ENCODE assay signal across 1 cellular context in the genomic region with DNA sequence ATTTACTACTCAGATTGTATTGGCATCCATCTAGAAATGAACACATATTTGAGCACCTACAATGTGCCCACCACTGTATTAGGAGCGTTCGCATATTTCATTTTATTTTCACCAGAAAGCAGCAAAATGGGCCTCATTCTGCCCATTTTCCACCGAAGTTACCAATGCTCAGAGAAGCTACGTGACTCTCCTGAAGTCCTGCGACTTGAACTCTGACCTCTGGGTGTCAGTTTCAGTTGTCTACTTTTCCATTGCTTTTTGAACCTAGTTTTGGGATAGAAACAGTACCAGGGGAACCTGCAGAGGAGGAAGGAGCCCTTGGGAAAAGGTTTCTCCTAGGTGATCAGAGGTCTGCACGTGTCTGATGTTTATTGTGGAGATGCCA.
TF ChIP-seq lines count a peak whose summit lies in the region.

No MANE protein-coding gene starts in this region.

TF ChIP-seq in HepG2, 621 proteins besides CTCF, POLR2A, EP300 and RAD21 (continued from another document):
- TF ChIP-seq, protein P1, sequence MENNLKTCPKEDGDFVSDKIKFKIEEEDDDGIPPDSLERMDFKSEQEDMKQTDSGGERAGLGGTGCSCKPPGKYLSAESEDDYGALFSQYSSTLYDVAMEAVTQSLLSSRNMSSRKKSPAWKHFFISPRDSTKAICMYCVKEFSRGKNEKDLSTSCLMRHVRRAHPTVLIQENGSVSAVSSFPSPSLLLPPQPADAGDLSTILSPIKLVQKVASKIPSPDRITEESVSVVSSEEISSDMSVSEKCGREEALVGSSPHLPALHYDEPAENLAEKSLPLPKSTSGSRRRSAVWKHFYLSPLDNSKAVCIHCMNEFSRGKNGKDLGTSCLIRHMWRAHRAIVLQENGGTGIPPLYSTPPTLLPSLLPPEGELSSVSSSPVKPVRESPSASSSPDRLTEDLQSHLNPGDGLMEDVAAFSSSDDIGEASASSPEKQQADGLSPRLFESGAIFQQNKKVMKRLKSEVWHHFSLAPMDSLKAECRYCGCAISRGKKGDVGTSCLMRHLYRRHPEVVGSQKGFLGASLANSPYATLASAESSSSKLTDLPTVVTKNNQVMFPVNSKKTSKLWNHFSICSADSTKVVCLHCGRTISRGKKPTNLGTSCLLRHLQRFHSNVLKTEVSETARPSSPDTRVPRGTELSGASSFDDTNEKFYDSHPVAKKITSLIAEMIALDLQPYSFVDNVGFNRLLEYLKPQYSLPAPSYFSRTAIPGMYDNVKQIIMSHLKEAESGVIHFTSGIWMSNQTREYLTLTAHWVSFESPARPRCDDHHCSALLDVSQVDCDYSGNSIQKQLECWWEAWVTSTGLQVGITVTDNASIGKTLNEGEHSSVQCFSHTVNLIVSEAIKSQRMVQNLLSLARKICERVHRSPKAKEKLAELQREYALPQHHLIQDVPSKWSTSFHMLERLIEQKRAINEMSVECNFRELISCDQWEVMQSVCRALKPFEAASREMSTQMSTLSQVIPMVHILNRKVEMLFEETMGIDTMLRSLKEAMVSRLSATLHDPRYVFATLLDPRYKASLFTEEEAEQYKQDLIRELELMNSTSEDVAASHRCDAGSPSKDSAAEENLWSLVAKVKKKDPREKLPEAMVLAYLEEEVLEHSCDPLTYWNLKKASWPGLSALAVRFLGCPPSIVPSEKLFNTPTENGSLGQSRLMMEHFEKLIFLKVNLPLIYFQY (CRISPR knock-in tag; IDR thresholded peaks at IDR 0.05; ENCODE audit: borderline replicate concordance), result 0 out of 2 replicates have a peak, but pooled peaks have one; percentile 56
- TF ChIP-seq TBX3 (IDR thresholded peaks at IDR 0.05; ENCODE audit: borderline replicate concordance) (no peak), NR2F6 (IDR thresholded peaks at IDR 0.05) (peak; percentile 92), NR2F6 (CRISPR knock-in tag; IDR thresholded peaks at IDR 0.05) (peak; percentile 78), ZC3H13 (CRISPR knock-in tag; IDR thresholded peaks at IDR 0.05) (0 out of 2 replicates have a peak, but pooled peaks have one; percentile 17), HNF4A (CRISPR knock-in tag; IDR thresholded peaks at IDR 0.05) (0 out of 2 replicates have a peak, but pooled peaks have one; percentile 21), SIX1 (CRISPR knock-in tag; IDR thresholded peaks at IDR 0.05; ENCODE audit: borderline replicate concordance) (peak; percentile 70; the same call in 1 of the 2 replicates), BORCS8-MEF2B (CRISPR knock-in tag; IDR thresholded peaks at IDR 0.05) (no peak), NR2C2 (CRISPR knock-in tag; IDR thresholded peaks at IDR 0.05; ENCODE audit: borderline replicate concordance) (peak; percentile 49; the same call in 1 of the 2 replicates), TBX2 (CRISPR knock-in tag; IDR thresholded peaks at IDR 0.05; ENCODE audit: borderline replicate concordance) (0 out of 2 replicates have a peak, but pooled peaks have one; percentile 18), NR2F2 (IDR thresholded peaks at IDR 0.05; ENCODE audit: borderline replicate concordance, low read depth) (peak; percentile 42; the same call in 1 of the 2 replicates), NR2F1 (CRISPR knock-in tag; IDR thresholded peaks at IDR 0.05) (peak; percentile 44 to 49; a peak in 2 of 4 replicates), ZNF772 (CRISPR knock-in tag; IDR thresholded peaks at IDR 0.05) (no peak), HNRNPK (IDR thresholded peaks at IDR 0.05; ENCODE audit: low read depth, low read length, poor library complexity, severe bottlenecking) (no peak), HNF4G (IDR thresholded peaks at IDR 0.05; ENCODE audit: borderline replicate concordance, low read depth, low read length) (0 out of 2 replicates have a peak, but pooled peaks have one; percentile 28), HNF4G (CRISPR knock-in tag; IDR thresholded peaks at IDR 0.05; ENCODE audit: borderline replicate concordance, low read depth) (no peak), PPARG (CRISPR knock-in tag; conservative IDR thresholded peaks at IDR 0.05) (0 out of 2 replicates have a peak, but pooled peaks have one; percentile 42), SOX5 (CRISPR knock-in tag; IDR thresholded peaks at IDR 0.05; ENCODE audit: borderline replicate concordance) (peak; percentile 15; the same call in 1 of the 2 replicates), MED1 (CRISPR knock-in tag; IDR thresholded peaks at IDR 0.05) (peak; percentile 44; the same call in 1 of the 2 replicates), ELF3 (CRISPR knock-in tag; IDR thresholded peaks at IDR 0.05) (peak; percentile 21; the same call in 1 of the 2 replicates), ISL2 (CRISPR knock-in tag; IDR thresholded peaks at IDR 0.05) (0 out of 2 replicates have a peak, but pooled peaks have one; percentile 28), SAP130 (CRISPR knock-in tag; IDR thresholded peaks at IDR 0.05; ENCODE audit: low read depth) (peak; percentile 28; the same call in 1 of the 2 replicates), ZNF629 (CRISPR knock-in tag; conservative IDR thresholded peaks at IDR 0.05) (peak; percentile 48; the same call in 1 of the 2 replicates), PCBP1 (IDR thresholded peaks at IDR 0.05; ENCODE audit: borderline replicate concordance, low read depth, low read length) (no peak), ZNF713 (CRISPR knock-in tag; IDR thresholded peaks at IDR 0.05) (no peak), MZF1 (CRISPR knock-in tag; IDR thresholded peaks at IDR 0.05; ENCODE audit: borderline replicate concordance) (no peak), ZNF121 (CRISPR knock-in tag; IDR thresholded peaks at IDR 0.05) (no peak), LCORL (IDR thresholded peaks at IDR 0.05) (no peak), LCORL (CRISPR knock-in tag; IDR thresholded peaks at IDR 0.05) (peak; percentile 61; the same call in 1 of the 2 replicates)
- TF ChIP-seq, protein P2, sequence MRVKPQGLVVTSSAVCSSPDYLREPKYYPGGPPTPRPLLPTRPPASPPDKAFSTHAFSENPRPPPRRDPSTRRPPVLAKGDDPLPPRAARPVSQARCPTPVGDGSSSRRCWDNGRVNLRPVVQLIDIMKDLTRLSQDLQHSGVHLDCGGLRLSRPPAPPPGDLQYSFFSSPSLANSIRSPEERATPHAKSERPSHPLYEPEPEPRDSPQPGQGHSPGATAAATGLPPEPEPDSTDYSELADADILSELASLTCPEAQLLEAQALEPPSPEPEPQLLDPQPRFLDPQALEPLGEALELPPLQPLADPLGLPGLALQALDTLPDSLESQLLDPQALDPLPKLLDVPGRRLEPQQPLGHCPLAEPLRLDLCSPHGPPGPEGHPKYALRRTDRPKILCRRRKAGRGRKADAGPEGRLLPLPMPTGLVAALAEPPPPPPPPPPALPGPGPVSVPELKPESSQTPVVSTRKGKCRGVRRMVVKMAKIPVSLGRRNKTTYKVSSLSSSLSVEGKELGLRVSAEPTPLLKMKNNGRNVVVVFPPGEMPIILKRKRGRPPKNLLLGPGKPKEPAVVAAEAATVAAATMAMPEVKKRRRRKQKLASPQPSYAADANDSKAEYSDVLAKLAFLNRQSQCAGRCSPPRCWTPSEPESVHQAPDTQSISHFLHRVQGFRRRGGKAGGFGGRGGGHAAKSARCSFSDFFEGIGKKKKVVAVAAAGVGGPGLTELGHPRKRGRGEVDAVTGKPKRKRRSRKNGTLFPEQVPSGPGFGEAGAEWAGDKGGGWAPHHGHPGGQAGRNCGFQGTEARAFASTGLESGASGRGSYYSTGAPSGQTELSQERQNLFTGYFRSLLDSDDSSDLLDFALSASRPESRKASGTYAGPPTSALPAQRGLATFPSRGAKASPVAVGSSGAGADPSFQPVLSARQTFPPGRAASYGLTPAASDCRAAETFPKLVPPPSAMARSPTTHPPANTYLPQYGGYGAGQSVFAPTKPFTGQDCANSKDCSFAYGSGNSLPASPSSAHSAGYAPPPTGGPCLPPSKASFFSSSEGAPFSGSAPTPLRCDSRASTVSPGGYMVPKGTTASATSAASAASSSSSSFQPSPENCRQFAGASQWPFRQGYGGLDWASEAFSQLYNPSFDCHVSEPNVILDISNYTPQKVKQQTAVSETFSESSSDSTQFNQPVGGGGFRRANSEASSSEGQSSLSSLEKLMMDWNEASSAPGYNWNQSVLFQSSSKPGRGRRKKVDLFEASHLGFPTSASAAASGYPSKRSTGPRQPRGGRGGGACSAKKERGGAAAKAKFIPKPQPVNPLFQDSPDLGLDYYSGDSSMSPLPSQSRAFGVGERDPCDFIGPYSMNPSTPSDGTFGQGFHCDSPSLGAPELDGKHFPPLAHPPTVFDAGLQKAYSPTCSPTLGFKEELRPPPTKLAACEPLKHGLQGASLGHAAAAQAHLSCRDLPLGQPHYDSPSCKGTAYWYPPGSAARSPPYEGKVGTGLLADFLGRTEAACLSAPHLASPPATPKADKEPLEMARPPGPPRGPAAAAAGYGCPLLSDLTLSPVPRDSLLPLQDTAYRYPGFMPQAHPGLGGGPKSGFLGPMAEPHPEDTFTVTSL (CRISPR knock-in tag; IDR thresholded peaks at IDR 0.05; ENCODE audit: borderline replicate concordance), result peak; percentile 57; the same call in 1 of the 2 replicates
- TF ChIP-seq, protein P3, sequence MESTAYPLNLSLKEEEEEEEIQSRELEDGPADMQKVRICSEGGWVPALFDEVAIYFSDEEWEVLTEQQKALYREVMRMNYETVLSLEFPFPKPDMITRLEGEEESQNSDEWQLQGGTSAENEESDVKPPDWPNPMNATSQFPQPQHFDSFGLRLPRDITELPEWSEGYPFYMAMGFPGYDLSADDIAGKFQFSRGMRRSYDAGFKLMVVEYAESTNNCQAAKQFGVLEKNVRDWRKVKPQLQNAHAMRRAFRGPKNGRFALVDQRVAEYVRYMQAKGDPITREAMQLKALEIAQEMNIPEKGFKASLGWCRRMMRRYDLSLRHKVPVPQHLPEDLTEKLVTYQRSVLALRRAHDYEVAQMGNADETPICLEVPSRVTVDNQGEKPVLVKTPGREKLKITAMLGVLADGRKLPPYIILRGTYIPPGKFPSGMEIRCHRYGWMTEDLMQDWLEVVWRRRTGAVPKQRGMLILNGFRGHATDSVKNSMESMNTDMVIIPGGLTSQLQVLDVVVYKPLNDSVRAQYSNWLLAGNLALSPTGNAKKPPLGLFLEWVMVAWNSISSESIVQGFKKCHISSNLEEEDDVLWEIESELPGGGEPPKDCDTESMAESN (CRISPR knock-in tag; conservative IDR thresholded peaks at IDR 0.05), result no peak
- TF ChIP-seq, protein P4, sequence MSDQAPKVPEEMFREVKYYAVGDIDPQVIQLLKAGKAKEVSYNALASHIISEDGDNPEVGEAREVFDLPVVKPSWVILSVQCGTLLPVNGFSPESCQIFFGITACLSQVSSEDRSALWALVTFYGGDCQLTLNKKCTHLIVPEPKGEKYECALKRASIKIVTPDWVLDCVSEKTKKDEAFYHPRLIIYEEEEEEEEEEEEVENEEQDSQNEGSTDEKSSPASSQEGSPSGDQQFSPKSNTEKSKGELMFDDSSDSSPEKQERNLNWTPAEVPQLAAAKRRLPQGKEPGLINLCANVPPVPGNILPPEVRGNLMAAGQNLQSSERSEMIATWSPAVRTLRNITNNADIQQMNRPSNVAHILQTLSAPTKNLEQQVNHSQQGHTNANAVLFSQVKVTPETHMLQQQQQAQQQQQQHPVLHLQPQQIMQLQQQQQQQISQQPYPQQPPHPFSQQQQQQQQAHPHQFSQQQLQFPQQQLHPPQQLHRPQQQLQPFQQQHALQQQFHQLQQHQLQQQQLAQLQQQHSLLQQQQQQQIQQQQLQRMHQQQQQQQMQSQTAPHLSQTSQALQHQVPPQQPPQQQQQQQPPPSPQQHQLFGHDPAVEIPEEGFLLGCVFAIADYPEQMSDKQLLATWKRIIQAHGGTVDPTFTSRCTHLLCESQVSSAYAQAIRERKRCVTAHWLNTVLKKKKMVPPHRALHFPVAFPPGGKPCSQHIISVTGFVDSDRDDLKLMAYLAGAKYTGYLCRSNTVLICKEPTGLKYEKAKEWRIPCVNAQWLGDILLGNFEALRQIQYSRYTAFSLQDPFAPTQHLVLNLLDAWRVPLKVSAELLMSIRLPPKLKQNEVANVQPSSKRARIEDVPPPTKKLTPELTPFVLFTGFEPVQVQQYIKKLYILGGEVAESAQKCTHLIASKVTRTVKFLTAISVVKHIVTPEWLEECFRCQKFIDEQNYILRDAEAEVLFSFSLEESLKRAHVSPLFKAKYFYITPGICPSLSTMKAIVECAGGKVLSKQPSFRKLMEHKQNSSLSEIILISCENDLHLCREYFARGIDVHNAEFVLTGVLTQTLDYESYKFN (CRISPR knock-in tag; conservative IDR thresholded peaks at IDR 0.05), result peak; percentile 40; the same call in 1 of the 2 replicates
- TF ChIP-seq, protein P5, sequence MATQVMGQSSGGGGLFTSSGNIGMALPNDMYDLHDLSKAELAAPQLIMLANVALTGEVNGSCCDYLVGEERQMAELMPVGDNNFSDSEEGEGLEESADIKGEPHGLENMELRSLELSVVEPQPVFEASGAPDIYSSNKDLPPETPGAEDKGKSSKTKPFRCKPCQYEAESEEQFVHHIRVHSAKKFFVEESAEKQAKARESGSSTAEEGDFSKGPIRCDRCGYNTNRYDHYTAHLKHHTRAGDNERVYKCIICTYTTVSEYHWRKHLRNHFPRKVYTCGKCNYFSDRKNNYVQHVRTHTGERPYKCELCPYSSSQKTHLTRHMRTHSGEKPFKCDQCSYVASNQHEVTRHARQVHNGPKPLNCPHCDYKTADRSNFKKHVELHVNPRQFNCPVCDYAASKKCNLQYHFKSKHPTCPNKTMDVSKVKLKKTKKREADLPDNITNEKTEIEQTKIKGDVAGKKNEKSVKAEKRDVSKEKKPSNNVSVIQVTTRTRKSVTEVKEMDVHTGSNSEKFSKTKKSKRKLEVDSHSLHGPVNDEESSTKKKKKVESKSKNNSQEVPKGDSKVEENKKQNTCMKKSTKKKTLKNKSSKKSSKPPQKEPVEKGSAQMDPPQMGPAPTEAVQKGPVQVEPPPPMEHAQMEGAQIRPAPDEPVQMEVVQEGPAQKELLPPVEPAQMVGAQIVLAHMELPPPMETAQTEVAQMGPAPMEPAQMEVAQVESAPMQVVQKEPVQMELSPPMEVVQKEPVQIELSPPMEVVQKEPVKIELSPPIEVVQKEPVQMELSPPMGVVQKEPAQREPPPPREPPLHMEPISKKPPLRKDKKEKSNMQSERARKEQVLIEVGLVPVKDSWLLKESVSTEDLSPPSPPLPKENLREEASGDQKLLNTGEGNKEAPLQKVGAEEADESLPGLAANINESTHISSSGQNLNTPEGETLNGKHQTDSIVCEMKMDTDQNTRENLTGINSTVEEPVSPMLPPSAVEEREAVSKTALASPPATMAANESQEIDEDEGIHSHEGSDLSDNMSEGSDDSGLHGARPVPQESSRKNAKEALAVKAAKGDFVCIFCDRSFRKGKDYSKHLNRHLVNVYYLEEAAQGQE (IDR thresholded peaks at IDR 0.05; ENCODE audit: borderline replicate concordance in 1 of 2, low read depth in 1 of 2, low read length in 2 of 2), result no peak
